ENCODE assay signal across 1 cellular context in genomic region chr12:30695327-30696102, GRCh38.
TF ChIP-seq lines count a peak whose summit lies in the region.

IPO8 (minus strand) TSS chr12:30695869; CDS start chr12:30695647, 222 bp downstream.

TF ChIP-seq in WTC11, 78 proteins besides CTCF, POLR2A, EP300 and RAD21 (continued from another document):
- TF ChIP-seq, protein P1, sequence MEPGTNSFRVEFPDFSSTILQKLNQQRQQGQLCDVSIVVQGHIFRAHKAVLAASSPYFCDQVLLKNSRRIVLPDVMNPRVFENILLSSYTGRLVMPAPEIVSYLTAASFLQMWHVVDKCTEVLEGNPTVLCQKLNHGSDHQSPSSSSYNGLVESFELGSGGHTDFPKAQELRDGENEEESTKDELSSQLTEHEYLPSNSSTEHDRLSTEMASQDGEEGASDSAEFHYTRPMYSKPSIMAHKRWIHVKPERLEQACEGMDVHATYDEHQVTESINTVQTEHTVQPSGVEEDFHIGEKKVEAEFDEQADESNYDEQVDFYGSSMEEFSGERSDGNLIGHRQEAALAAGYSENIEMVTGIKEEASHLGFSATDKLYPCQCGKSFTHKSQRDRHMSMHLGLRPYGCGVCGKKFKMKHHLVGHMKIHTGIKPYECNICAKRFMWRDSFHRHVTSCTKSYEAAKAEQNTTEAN (CRISPR knock-in tag; IDR thresholded peaks at IDR 0.05) = 0 out of 2 replicates have a peak, but pooled peaks have one; percentile 11
- TF ChIP-seq GABPB1 (CRISPR knock-in tag; IDR thresholded peaks at IDR 0.05) (peak; percentile 53; the same call in 1 of the 2 replicates), FOXK1 (CRISPR knock-in tag; IDR thresholded peaks at IDR 0.05) (peak; percentile 29; the same call in 1 of the 2 replicates), ZNF138 (CRISPR knock-in tag; conservative IDR thresholded peaks at IDR 0.05) (no peak)
